27 cellular contexts compared by ENCODE assay signal in genomic region chr1:172276120-172276818, GRCh38.
"Had no signal": no experiment of that assay in that cellular context is flagged by ENCODE, and none has a peak within 500 bp of the region (broad histone marks: within the 10 kb centered on the region; RNA-seq: fewer than 3 reads in every experiment).

No MANE protein-coding gene starts in this region.

- H3K4me3 ChIP-seq: esophagus squamous epithelium, testis, transverse colon had no signal

- H3K79me2 ChIP-seq: parathyroid adenoma had no signal

- FAIRE-seq: colon had no signal

- H3K9ac ChIP-seq: parathyroid adenoma had no signal

- H3K27ac ChIP-seq: epithelial cell of prostate, esophagus squamous epithelium, neutrophil, parathyroid adenoma, testis, transverse colon had no signal

- H3K9me3 ChIP-seq: esophagus squamous epithelium, neutrophil, testis, transverse colon had no signal

- H2AFZ ChIP-seq: parathyroid adenoma had no signal

- H3K4me1 ChIP-seq: esophagus squamous epithelium, parathyroid adenoma, testis had no signal

- ATAC-seq: activated CD8-positive, alpha-beta T cell treated with anti-CD3 and anti-CD28 coated beads for 36 hours; activated naive CD8-positive, alpha-beta T cell treated with anti-CD3 and anti-CD28 coated beads, Interleukin-2, amount 50 U/mL, for 24 hours; activated T-cell treated with anti-CD3 and anti-CD28 coated beads, Interleukin-2, amount 50 U/mL, for 4 hours; activated T-helper 17 cell treated with anti-CD3 and anti-CD28 coated beads, Interleukin-2, amount 50 U/mL, for 72 hours; left ventricle myocardium superior; right cardiac atrium; stimulated activated naive CD8-positive, alpha-beta T cell treated with anti-CD3 and anti-CD28 coated beads, Interleukin-15, Interleukin-2, amounts not matched to agents 100 U/mL and 50 U/mL, for 24 hours; T-helper 17 cell; WTC11 had no signal

- DNase-seq: activated CD4-positive, alpha-beta T cell treated with anti-CD3 and anti-CD28 coated beads for 1 hour; activated CD4-positive, alpha-beta T cell treated with anti-CD3 and anti-CD28 coated beads, Interleukin-2, amount 10 ng/mL, durations not matched to agents 7 days and 5 days; activated CD8-positive, alpha-beta T cell treated with anti-CD3 and anti-CD28 coated beads for 36 hours; activated naive CD8-positive, alpha-beta T cell treated with anti-CD3 and anti-CD28 coated beads, Interleukin-2, amount 50 U/mL, for 24 hours; activated T-cell treated with anti-CD3 and anti-CD28 coated beads, Interleukin-2, amount 50 U/mL, for 4 hours; amygdala; dermis blood vessel endothelial cell; effector CD4-positive, alpha-beta T cell; esophagus squamous epithelium; foreskin melanocyte; left ventricle myocardium superior; mammary epithelial cell; naive B cell; nephron progenitor cell; right cardiac atrium; stimulated activated CD4-positive, alpha-beta T cell treated with anti-CD3 and anti-CD28 coated beads, Interleukin-12 subunit alpha, Interleukin-12 subunit beta, amount 100 ng/mL, for 4 hours; stimulated activated CD4-positive, alpha-beta T cell treated with anti-CD3 and anti-CD28 coated beads, Interleukin-4, amount 100 ng/mL, for 1 hour; stimulated activated naive CD8-positive, alpha-beta T cell treated with anti-CD3 and anti-CD28 coated beads, Interleukin-15, Interleukin-2, amounts not matched to agents 100 U/mL and 50 U/mL, for 24 hours; T-helper 17 cell; testis; transverse colon had no signal

- H3K36me3 ChIP-seq: esophagus squamous epithelium, neutrophil, transverse colon had no signal

- H3K27me3 ChIP-seq: esophagus squamous epithelium, neutrophil, testis, transverse colon had no signal
